Comparison of ENCODE assay signal across 8 cellular contexts in genomic region chr18:3246636-3247242, GRCh38. TPM values are rescaled to one million over a fixed set of nuclear protein-coding genes. Genes with fewer than 3 reads are reported as not detected.
DNase-seq lines count a peak whose midpoint lies in the region; ATAC-seq and TF ChIP-seq lines count a peak whose summit lies in the region.

No MANE protein-coding gene starts in this region.

- ATAC-seq in HG03354 (IDR thresholded peaks at IDR 0.05; ENCODE audit: poor library complexity, severe bottlenecking, unreplicated experiment) = peak; percentile 0

- CTCF ChIA-PET in HEK293T (lab: Yijun Ruan, JAX) = interaction anchor here (0.8 to 1.5 kb wide), 4 partner anchors 55 to 314 kb away, joined by 3 to 4 read pairs (median 3); no protein-coding TSS in a partner anchor

- intact Hi-C loops in ovary (cut with DNase I) = loop anchor here in 3 of 4 donors (1.0 to 10.0 kb wide), 4 partner anchors 92 to 348 kb away; partner anchors contain the start of gene TGIF1 (in 1 of the 3)

- peaks cover 4% of the 10 kb centered on the region for H3K4me1 ChIP-seq in ovary (ENCODE audit: insufficient read depth)

- WGBS in ovary, 3 donors = 20 to 41% (median 31%) methylated on average over 23 of the region's 23 CpGs

- no peaks in the 10 kb centered on the region for H3K36me3 ChIP-seq in ovary

- peak overlapping the region; percentile 99 for H3K4me3 ChIP-seq in ovary

- H3K27ac ChIP-seq in ovary = peak overlapping the region; percentile 87 to 93

- POLR2A ChIA-PET in HEK293T (lab: Yijun Ruan, JAX) = interaction anchor here (1.0 to 2.0 kb wide), 2 partner anchors 12 to 13 kb away, joined by 3 to 9 read pairs; no protein-coding TSS in a partner anchor

- H3K27me3 ChIP-seq in ovary = no peaks in the 10 kb centered on the region

- no peak for TF ChIP-seq POLR2A in ovary (IDR thresholded peaks at IDR 0.05)

- DNase-seq in CMK (ENCODE audit: low read depth) = peak; percentile 55
- DNase-seq in activated CD8-positive, alpha-beta memory T cell treated with anti-CD3 and anti-CD28 coated beads, Interleukin-2, amount 50 U/mL, for 48 hours = peak; percentile 67
- peak; percentile 61 for DNase-seq in globus pallidus (ENCODE audit: low spot score)
- peak; percentile 37 to 63 (median 54) for DNase-seq in ovary
- no peak for DNase-seq in cortex of kidney (lab: John Stamatoyannopoulos, UW)
- no peak for DNase-seq in HPDE6-E6E7 (ENCODE audit: extremely low spot score)
- no peak for DNase-seq in HEK293T (ENCODE audit: extremely low spot score)

- no peak for TF ChIP-seq EP300 in ovary (IDR thresholded peaks at IDR 0.05)

- H3K9me3 ChIP-seq in ovary = no peaks in the 10 kb centered on the region

- no peak for TF ChIP-seq CTCF in ovary (IDR thresholded peaks at IDR 0.05)

TF ChIP-seq in HEK293T, 16 proteins besides CTCF, POLR2A, EP300 and RAD21:
- no peak for TF ChIP-seq L3MBTL2 (conservative IDR thresholded peaks at IDR 0.05)
- no peak for TF ChIP-seq FOXA1 (IDR thresholded peaks at IDR 0.05)
- TF ChIP-seq LEF1 (IDR thresholded peaks at IDR 0.05; ENCODE audit: borderline replicate concordance) = no peak
- no peak for TF ChIP-seq TARDBP (IDR thresholded peaks at IDR 0.05)
TF ChIP-seq in HEK293T: peak in this region for 0.

RNA-seq across cellular contexts. Expression of gene MYL12A, which starts 0.9 kb away (rescaled TPM):
- total RNA-seq in ovary = 100 to 1,000 TPM; 137 to 290 (median 206) TPM
- 100 to 1,000 TPM; 265 to 595 TPM for polyA plus RNA-seq in ovary

RNA-seq across cellular contexts. Expression of gene MYL12B, which starts 15.2 kb away (rescaled TPM):
- 100 to 1,000 TPM; 165 to 279 (median 194) TPM for total RNA-seq in ovary
- 100 to 1,000 TPM; 326 to 388 TPM for polyA plus RNA-seq in ovary

RNA-seq across cellular contexts. Expression of gene MYOM1, which starts 27.0 kb away (rescaled TPM):
- 1 to 10 TPM in 5 of 7 donors, under 1 TPM in 2; 0.69 to 7.3 (median 3.6) TPM for total RNA-seq in ovary
- 10 to 100 TPM in 1 of 2 donors, 1 to 10 TPM in 1; 3.2 to 21.0 TPM for polyA plus RNA-seq in ovary

Comparison
In these comparisons a context has a peak if more than half of its experiments do, and no peak if none do; other contexts are left out.
1. DNase-seq: peak in CMK (single experiment), activated CD8-positive, alpha-beta memory T cell treated with anti-CD3 and anti-CD28 coated beads, Interleukin-2, amount 50 U/mL, for 48 hours (single experiment), globus pallidus (single experiment) and ovary (5 of 5); none in cortex of kidney (single experiment), HPDE6-E6E7 (single experiment) and HEK293T (single experiment).